ENCODE assay signal across 23 cellular contexts in the genomic region with DNA sequence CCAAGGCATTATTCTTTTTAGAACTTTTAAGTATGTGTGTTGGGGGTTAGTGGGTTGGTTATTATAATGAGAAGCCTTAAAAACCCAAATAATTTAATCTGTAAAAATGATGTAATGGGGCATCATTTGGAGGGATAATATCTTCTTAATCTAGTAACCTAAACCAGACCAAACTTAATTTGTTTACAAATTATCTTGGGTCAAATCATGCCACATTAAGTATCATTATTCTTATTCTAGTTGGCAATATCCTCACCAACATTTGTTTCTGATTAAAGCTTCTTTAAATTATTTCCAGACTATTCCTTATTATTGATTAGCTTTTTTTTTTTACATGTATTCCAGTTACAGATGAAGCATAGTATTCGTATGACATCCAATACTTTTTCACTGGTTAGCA.
"Had no signal": no experiment of that assay in that cellular context is flagged by ENCODE, and none has a peak within 500 bp of the region (broad histone marks: within the 10 kb centered on the region; RNA-seq: fewer than 3 reads in every experiment).

No MANE protein-coding gene starts in this region.

- H3K4me3 ChIP-seq: colonic mucosa, esophagus squamous epithelium, gastrocnemius medialis, heart right ventricle, left lung, lower lobe of right lung, mucosa of descending colon had no signal

- H3K27me3 ChIP-seq: colonic mucosa, esophagus squamous epithelium, gastrocnemius medialis, heart right ventricle, left lung had no signal

- H3K27ac ChIP-seq: colonic mucosa, epithelial cell of prostate, esophagus squamous epithelium, gastrocnemius medialis, heart right ventricle, left lung, lower lobe of right lung had no signal

- DNase-seq: colonic mucosa; cortex of kidney; effector CD8-positive, alpha-beta T cell; effector memory CD8-positive, alpha-beta T cell; endodermal cell; erythroblast; esophagus squamous epithelium; foreskin fibroblast; foreskin melanocyte; gastrocnemius medialis; glutamatergic neuron; head of caudate nucleus; heart right ventricle; hippocampal formation; left cardiac atrium; left lung; left ventricle myocardium superior; lower lobe of right lung; mesenchymal stem cell; mucosa of descending colon; naive B cell had no signal

- ATAC-seq: effector memory CD8-positive, alpha-beta T cell; esophagus mucosa; gastrocnemius medialis; heart right ventricle; left cardiac atrium; left lung; left ventricle myocardium superior; lower lobe of right lung; mucosa of descending colon had no signal
